In genomic region chr1:30477588-30477987, GRCh38 we compare ENCODE assay signal across 20 cellular contexts.
"Had no signal": no experiment of that assay in that cellular context is flagged by ENCODE, and none has a peak within 500 bp of the region (broad histone marks: within the 10 kb centered on the region; RNA-seq: fewer than 3 reads in every experiment).

No MANE protein-coding gene starts in this region.

- DNase-seq: cerebellar nuclear complex; colonic mucosa; dermis blood vessel endothelial cell; esophagus squamous epithelium; foreskin fibroblast; glutamatergic neuron; islet precursor cell; left lung; mesenchymal stem cell; naive B cell; nephron progenitor cell; small intestine; stimulated activated CD4-positive, alpha-beta T cell treated with anti-CD3 and anti-CD28 coated beads, Interleukin-2, amount 100 ng/mL, for 48 hours; stimulated activated naive CD4-positive, alpha-beta T cell treated with Interleukin-2 at 50 U/mL for 16 hours; thyroid gland had no signal

- H3K4me1 ChIP-seq: colonic mucosa, esophagus squamous epithelium, gastroesophageal sphincter, left lung, right atrium auricular region, suprapubic skin, thyroid gland had no signal

- H3K4me3 ChIP-seq: colonic mucosa, esophagus squamous epithelium, gastroesophageal sphincter, left lung, lung, right atrium auricular region, suprapubic skin, thyroid gland had no signal

- H3K36me3 ChIP-seq: colonic mucosa, esophagus squamous epithelium, gastroesophageal sphincter, left lung, neutrophil, right atrium auricular region, suprapubic skin, thyroid gland had no signal

- H3K4me3 Mint-ChIP-seq: naive B cell, nephron progenitor cell had no signal

- H3K27me3 ChIP-seq: colonic mucosa, esophagus squamous epithelium, neutrophil, right atrium auricular region, thyroid gland had no signal

- H3K9me3 ChIP-seq: colonic mucosa, neutrophil, thyroid gland had no signal

- H3K27ac Mint-ChIP-seq: naive B cell had no signal

- H3K4me1 Mint-ChIP-seq: naive B cell had no signal

- H3K27ac ChIP-seq: colonic mucosa, esophagus squamous epithelium, gastroesophageal sphincter, left lung, neutrophil, right atrium auricular region, suprapubic skin, thyroid gland had no signal
